In the genomic region with DNA sequence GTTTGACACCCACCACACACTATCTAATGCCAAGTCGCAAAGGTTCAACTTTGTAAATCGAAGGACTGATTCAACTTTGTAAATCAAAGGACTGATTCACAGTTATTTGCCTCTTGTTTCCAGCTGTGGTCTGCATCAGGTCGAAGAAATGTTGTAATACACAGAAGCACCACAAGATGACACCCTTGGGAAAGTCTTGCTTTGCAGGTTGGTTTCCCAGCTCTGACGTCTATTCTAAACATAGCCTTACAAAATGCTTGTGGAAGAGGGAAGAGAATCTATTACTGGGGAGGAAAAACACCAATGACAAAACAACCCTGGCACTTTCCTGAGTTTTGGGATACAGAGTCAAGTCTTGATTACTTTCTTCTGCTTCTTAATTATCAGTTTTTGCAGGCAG, we compare ENCODE assay signal across 8 cellular contexts.
DNase-seq lines count a peak whose midpoint lies in the region; ATAC-seq and TF ChIP-seq lines count a peak whose summit lies in the region.

No MANE protein-coding gene starts in this region.

- DNase-seq in DMS53 treated with DMSO at 0.1 percent for 48 hours (lab: John Stamatoyannopoulos, UW; ENCODE audit: unreplicated experiment) (peak; percentile 57), NB4 (ENCODE audit: low read depth) (peak; percentile 67), brain pericyte (ENCODE audit: low read depth, low spot score) (peak; percentile 22), iPS-NIHi7 (ENCODE audit: extremely low spot score) (peak; percentile 84)
- peak; percentile 21 to 38 for DNase-seq in stimulated activated CD4-positive, alpha-beta T cell treated with anti-CD3 and anti-CD28 coated beads, Interleukin-2, amount 100 ng/mL, for 48 hours

- no peak for TF ChIP-seq POLR2A in NB4 (IDR thresholded peaks at IDR 0.05; ENCODE audit: extremely low read depth, insufficient read length)

- no peak overlapping the region for H3K4me3 ChIP-seq in NB4 (ENCODE audit: low read depth, low read length)

- TF ChIP-seq CTCF in NB4 (IDR thresholded peaks at IDR 0.05; ENCODE audit: low read depth, low read length), result peak; percentile 46

- ATAC-seq in GM21367 (IDR thresholded peaks at IDR 0.05; ENCODE audit: unreplicated experiment) (peak; percentile 70), SK-N-SH treated with all-trans-retinoic acid at 6 μM for 48 hours (peak; percentile 96), GM21737 (IDR thresholded peaks at IDR 0.05; ENCODE audit: unreplicated experiment) (no peak)

TF ChIP-seq in SK-N-SH treated with all-trans-retinoic acid at 6 μM for 48 hours, 23 proteins besides CTCF, POLR2A, EP300 and RAD21:
- TF ChIP-seq ZFP3 (CRISPR knock-in tag; IDR thresholded peaks at IDR 0.05), result no peak
- no peak for TF ChIP-seq TOX (CRISPR knock-in tag; IDR thresholded peaks at IDR 0.05; ENCODE audit: borderline replicate concordance)
- no peak for TF ChIP-seq ZNF565 (CRISPR knock-in tag; conservative IDR thresholded peaks at IDR 0.05; ENCODE audit: low read depth)
- TF ChIP-seq BACH2 (CRISPR knock-in tag; IDR thresholded peaks at IDR 0.05; ENCODE audit: borderline replicate concordance), result no peak

Comparison
In these comparisons a context has a peak if more than half of its experiments do, and no peak if none do; other contexts are left out.
1. DNase-seq: peak in every context shown above with its lines; median percentile 84 in iPS-NIHi7; 67 in NB4; 57 in DMS53 treated with DMSO at 0.1 percent for 48 hours; 30 in stimulated activated CD4-positive, alpha-beta T cell treated with anti-CD3 and anti-CD28 coated beads, Interleukin-2, amount 100 ng/mL, for 48 hours; 22 in brain pericyte.